Comparison of ENCODE assay signal across 25 cellular contexts in genomic region chr5:18771097-18771610, GRCh38.
"Had no signal": no experiment of that assay in that cellular context is flagged by ENCODE, and none has a peak within 500 bp of the region (broad histone marks: within the 10 kb centered on the region; RNA-seq: fewer than 3 reads in every experiment).

No MANE protein-coding gene starts in this region.

- H3K36me3 ChIP-seq: adrenal gland had no signal

- H3K4me3 ChIP-seq: adrenal gland, SK-N-MC had no signal

- H3K27me3 ChIP-seq: adrenal gland had no signal

- H3K27ac ChIP-seq: adrenal gland, SK-N-MC, VCaP had no signal

- DNase-seq: activated CD4-positive, alpha-beta memory T cell treated with anti-CD3 and anti-CD28 coated beads for 36 hours; activated CD4-positive, alpha-beta T cell treated with anti-CD3 and anti-CD28 coated beads, Interleukin-2, amount 10 ng/mL, durations not matched to agents 7 days and 5 days; activated CD4-positive, CD25-positive, alpha-beta regulatory T cell; activated CD8-positive, alpha-beta memory T cell treated with anti-CD3 and anti-CD28 coated beads for 24 hours; activated gamma-delta T cell treated with Interleukin-2 at 50 U/mL for 16 hours; activated naive CD4-positive, alpha-beta T cell treated with anti-CD3 and anti-CD28 coated beads, Interleukin-2, amount 10 ng/mL, durations not matched to agents 7 days and 5 days; activated naive CD8-positive, alpha-beta T cell treated with anti-CD3 and anti-CD28 coated beads, Interleukin-2, amount 10 ng/mL, durations not matched to agents 7 days and 5 days; activated T-cell treated with anti-CD3 and anti-CD28 coated beads, Interleukin-2, amount 50 U/mL, for 48 hours; adrenal gland; anterior cingulate cortex; caudate nucleus; Kasumi-1; KBM-7; NCI-H1048; NCI-H146; NCI-H187 treated with DMSO at 0.1 percent for 48 hours; NCI-H2081 treated with DMSO at 0.1 percent for 48 hours; NCI-H510A treated with DMSO at 0.1 percent for 48 hours; NCI-H69; RPMI8226; T-helper 1 cell had no signal

- ATAC-seq: activated T-helper 17 cell treated with anti-CD3 and anti-CD28 coated beads, Interleukin-2, amount 50 U/mL, for 72 hours; Right ventricle myocardium inferior had no signal

- H3K4me1 ChIP-seq: adrenal gland had no signal

- H3K9me3 ChIP-seq: adrenal gland had no signal
